Comparison of ENCODE assay signal across 8 cellular contexts in the genomic region with DNA sequence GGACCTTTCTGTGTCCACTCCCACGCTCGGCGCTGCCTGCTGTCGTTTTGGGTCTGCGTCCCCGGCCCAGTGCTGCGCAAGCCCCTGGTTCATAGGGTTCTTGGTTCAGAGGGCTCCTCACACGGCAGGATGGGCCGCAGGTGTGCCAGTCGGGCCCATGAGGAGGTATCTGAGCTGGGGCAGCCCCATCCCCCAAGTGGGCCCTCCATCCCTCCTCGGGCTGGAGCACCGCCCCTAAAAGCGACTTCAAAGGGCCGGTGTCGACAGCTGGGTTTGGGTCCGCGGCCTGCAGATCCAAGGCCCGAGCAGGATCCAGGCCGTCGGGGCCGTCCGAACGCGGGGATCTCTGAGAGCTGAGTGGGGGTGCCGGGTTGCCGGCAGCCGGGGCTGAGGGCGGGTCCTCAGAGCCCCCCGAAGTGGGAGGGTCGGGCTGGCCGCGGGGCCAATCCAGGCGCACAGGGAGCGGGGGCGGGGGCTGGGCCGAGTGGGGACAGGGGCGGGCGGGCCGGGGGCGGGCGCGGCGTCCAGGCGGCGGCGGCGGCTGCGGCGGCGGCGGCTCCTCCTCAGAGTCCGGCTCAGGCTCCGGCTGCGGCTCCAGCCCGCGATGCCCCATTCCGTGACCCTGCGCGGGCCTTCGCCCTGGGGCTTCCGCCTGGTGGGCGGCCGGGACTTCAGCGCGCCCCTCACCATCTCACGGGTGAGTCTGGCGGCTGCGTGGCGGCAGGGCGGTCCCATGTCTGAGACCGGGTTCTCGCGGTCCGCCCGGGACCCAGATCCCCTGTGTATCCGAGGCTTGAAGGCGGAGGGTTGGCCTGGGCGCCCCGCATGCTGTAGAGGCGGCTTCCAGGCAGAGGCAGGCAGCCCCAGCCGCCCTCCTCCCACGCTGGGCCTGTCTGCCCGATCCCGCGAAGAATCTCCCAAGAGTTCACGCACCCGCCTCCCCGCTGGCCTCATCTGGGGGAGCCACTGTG. TPM values are rescaled to one million over a fixed set of nuclear protein-coding genes. Genes with fewer than 3 reads are reported as not detected.
DNase-seq lines count a peak whose midpoint lies in the region; ATAC-seq, FAIRE-seq and TF ChIP-seq lines count a peak whose summit lies in the region.

A gene with protein sequence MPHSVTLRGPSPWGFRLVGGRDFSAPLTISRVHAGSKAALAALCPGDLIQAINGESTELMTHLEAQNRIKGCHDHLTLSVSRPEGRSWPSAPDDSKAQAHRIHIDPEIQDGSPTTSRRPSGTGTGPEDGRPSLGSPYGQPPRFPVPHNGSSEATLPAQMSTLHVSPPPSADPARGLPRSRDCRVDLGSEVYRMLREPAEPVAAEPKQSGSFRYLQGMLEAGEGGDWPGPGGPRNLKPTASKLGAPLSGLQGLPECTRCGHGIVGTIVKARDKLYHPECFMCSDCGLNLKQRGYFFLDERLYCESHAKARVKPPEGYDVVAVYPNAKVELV (plus strand): TSS at position 566 of the 971 bp plus-strand sequence. CDS start 39 bp downstream, at position 605.

- no peak for TF ChIP-seq RAD21 in H1 (IDR thresholded peaks at IDR 0.05 in 1 of 2, conservative IDR thresholded peaks at IDR 0.05 in 1 of 2; ENCODE audit: low read depth in 2 of 2, low read length in 2 of 2)

- H4K20me1 ChIP-seq in H1 (replicated peaks in 1 of 2; ENCODE audit: control insufficient read depth in 1 of 2, insufficient read depth in 2 of 2, low read length in 2 of 2): no peaks in the 10 kb centered on the region

- WGBS in H1 (ENCODE audit: extremely low coverage in 1 of 2, insufficient coverage in 1 of 2, insufficient read length in 1 of 2, insufficient replicate concordance in 2 of 2, low coverage in 1 of 2, low lambda C conversion rate in 2 of 2, missing lambda C conversion rate in 1 of 2), 2 experiments: 14% methylated on average over 63 of the region's 88 CpGs; no CpG with 5 or more reads in 1 of the 2 experiments

- peaks cover 10% of the 10 kb centered on the region; the same call in 1 of the 2 replicates for H3K23me2 ChIP-seq in H1 (ENCODE audit: low read depth, low read length)

- no peak for DNase-seq in activated naive CD4-positive, alpha-beta T cell treated with anti-CD3 and anti-CD28 coated beads, Interleukin-2, amount 50 U/mL, for 16 hours
- peak in 1 of 2 experiments; percentile 84 for DNase-seq in H1 (ENCODE audit: low read depth in 1 of 2, low spot score in 2 of 2)
- DNase-seq in mesothelial cell of epicardium (ENCODE audit: low spot score in 2 of 2, unreplicated experiment in 2 of 2): peak; percentile 59 to 73
- peak in 1 of 2 donors; percentile 87 for DNase-seq in vagina (ENCODE audit: extremely low spot score in 2 of 2)
- DNase-seq in HuH-7 (ENCODE audit: low spot score): no peak
- DNase-seq in stimulated activated CD4-positive, alpha-beta T cell treated with anti-CD3 and anti-CD28 coated beads, Interleukin-12 subunit alpha, Interleukin-12 subunit beta, amount 100 ng/mL, for 4 hours: no peak

- H3K4me2 ChIP-seq in H1 (ENCODE audit: insufficient read depth in 1 of 2, low read depth in 2 of 2, low read length in 2 of 2): peak within 1 kb of the TSS; percentile 74 to 85

- H2BK15ac ChIP-seq in H1 (ENCODE audit: low read length): no peak within 1 kb of the TSS

- H2AFZ ChIP-seq in H1 (ENCODE audit: low read length): peak within 1 kb of the TSS; percentile 88

- peak within 1 kb of the TSS; percentile 87 for H3K18ac ChIP-seq in H1 (ENCODE audit: extremely low read depth, low read length)

- CTCF ChIA-PET in H1 (lab: Charles Lee; ENCODE audit: partially characterized antibody): interaction anchor here (1.2 to 5.2 kb wide), 3 partner anchors 15 to 243 kb away, joined by 4 to 40 read pairs (median 9); no protein-coding TSS in a partner anchor

- intact Hi-C loops in vagina (cut with DNase I): loop anchor here (10.0 kb wide), 1 partner anchor 117 kb away; no protein-coding TSS in a partner anchor

- peak within 1 kb of the TSS; percentile 68; the same call in 1 of the 2 replicates for H2BK12ac ChIP-seq in H1 (ENCODE audit: low read depth, low read length)

- H3K4me3 ChIP-seq in H1 (ENCODE audit: extremely low read depth in 1 of 4, insufficient read depth in 2 of 4, low read depth in 3 of 4, low read length in 4 of 4) (peak within 1 kb of the TSS; percentile 50 to 63 (median 60)), vagina (peak within 1 kb of the TSS; percentile 80 to 81)

- no peak for TF ChIP-seq EP300 in H1 (IDR thresholded peaks at IDR 0.05; ENCODE audit: borderline replicate concordance in 1 of 2, low read depth in 2 of 2, low read length in 2 of 2)

- no peak within 1 kb of the TSS for H3K27ac Mint-ChIP-seq in activated naive CD4-positive, alpha-beta T cell treated with anti-CD3 and anti-CD28 coated beads, Interleukin-2, amount 50 U/mL, for 24 hours
- peak within 1 kb of the TSS; percentile 93 for H3K27ac Mint-ChIP-seq in mesothelial cell of epicardium

- H3K9ac ChIP-seq in H1 (replicated peaks in 1 of 4; ENCODE audit: extremely low read depth in 1 of 4, low read depth in 3 of 4, low read length in 3 of 4): peak within 1 kb of the TSS; percentile 6 to 67 (median 28); a peak in 5 of 7 replicates

- no peak within 1 kb of the TSS for H3K23ac ChIP-seq in H1 (ENCODE audit: insufficient read length)

- no peak for ATAC-seq in GM19395 (IDR thresholded peaks at IDR 0.05; ENCODE audit: unreplicated experiment)

- peak within 1 kb of the TSS; percentile 35 for H3K14ac ChIP-seq in H1 (ENCODE audit: insufficient read length)

- peak within 1 kb of the TSS; percentile 81 for H4K8ac ChIP-seq in H1 (ENCODE audit: extremely low read depth, insufficient read depth, low read length)

- no peaks in the 10 kb centered on the region; the same call in 1 of the 2 replicates for H3K79me1 ChIP-seq in H1 (ENCODE audit: low read depth, low read length)

- no peak for FAIRE-seq in H1 (lab: Jason Lieb, UNC)

- no peak within 1 kb of the TSS for H2BK120ac ChIP-seq in H1 (replicated peaks; ENCODE audit: low read depth, low read length)

- peak within 1 kb of the TSS; percentile 22 for H3K56ac ChIP-seq in H1 (replicated peaks; ENCODE audit: insufficient read length, low read depth, low read length)

- no peak within 1 kb of the TSS for H2BK20ac ChIP-seq in H1 (ENCODE audit: low read length)

- H3K36me3 ChIP-seq in H1 (ENCODE audit: control insufficient read depth in 2 of 4, insufficient read depth in 4 of 4, low read length in 3 of 4) (no peaks in the 10 kb centered on the region), vagina (peaks cover 0 to 2% of the 10 kb centered on the region in 2 donors)

- H3K9me3 ChIP-seq in H1 (ENCODE audit: insufficient read depth in 2 of 2, low read depth in 1 of 2, low read length in 1 of 2) (no peaks in the 10 kb centered on the region), vagina (no peaks in the 10 kb centered on the region)

- H3K36me3 Mint-ChIP-seq in activated naive CD4-positive, alpha-beta T cell treated with anti-CD3 and anti-CD28 coated beads, Interleukin-2, amount 50 U/mL, for 24 hours: no peaks in the 10 kb centered on the region
- H3K36me3 Mint-ChIP-seq in mesothelial cell of epicardium: peaks cover 8% of the 10 kb centered on the region

- H3K4me1 ChIP-seq in H1 (replicated peaks in 1 of 4; ENCODE audit: control insufficient read depth in 3 of 4, insufficient read depth in 4 of 4, low read length in 3 of 4) (peaks cover 0 to 19% (median 6%) of the 10 kb centered on the region in 4 experiments; a peak in 6 of 7 replicates), vagina (peaks cover 82% of the 10 kb centered on the region)

- H3K4me1 Mint-ChIP-seq in activated naive CD4-positive, alpha-beta T cell treated with anti-CD3 and anti-CD28 coated beads, Interleukin-2, amount 50 U/mL, for 24 hours: peaks cover 10% of the 10 kb centered on the region
- H3K4me1 Mint-ChIP-seq in mesothelial cell of epicardium: peaks cover 38% of the 10 kb centered on the region

- POLR2A ChIA-PET in H1 (lab: Charles Lee; ENCODE audit: partially characterized antibody): interaction anchor here (1.0 to 1.4 kb wide), 3 partner anchors 10 to 37 kb away, joined by 4 to 5 read pairs (median 5); a partner anchor contains a TSS

- peak within 1 kb of the TSS; percentile 57 for H3K4me3 Mint-ChIP-seq in activated naive CD4-positive, alpha-beta T cell treated with anti-CD3 and anti-CD28 coated beads, Interleukin-2, amount 50 U/mL, for 24 hours
- peak within 1 kb of the TSS; percentile 81 for H3K4me3 Mint-ChIP-seq in mesothelial cell of epicardium

- TF ChIP-seq CTCF in H1 (IDR thresholded peaks at IDR 0.05; ENCODE audit: control extremely low read depth in 1 of 3, insufficient read depth in 1 of 3, low read depth in 1 of 3, low read length in 3 of 3) (no peak), mesothelial cell of epicardium (IDR thresholded peaks at IDR 0.05; ENCODE audit: unreplicated experiment) (no peak), vagina (IDR thresholded peaks at IDR 0.05) (no peak)

- H3K27me3 Mint-ChIP-seq in activated naive CD4-positive, alpha-beta T cell treated with anti-CD3 and anti-CD28 coated beads, Interleukin-2, amount 50 U/mL, for 24 hours: peaks cover 14% of the 10 kb centered on the region
- no peaks in the 10 kb centered on the region for H3K27me3 Mint-ChIP-seq in mesothelial cell of epicardium (ENCODE audit: low read depth)

- no peak within 1 kb of the TSS; the same call in 1 of the 2 replicates for H2BK5ac ChIP-seq in H1 (ENCODE audit: low read depth, low read length)

- H3K27ac ChIP-seq in H1 (ENCODE audit: low read depth, low read length) (no peak within 1 kb of the TSS), vagina (peak within 1 kb of the TSS; percentile 99)

- H4K5ac ChIP-seq in H1 (ENCODE audit: insufficient read length, low read depth, low read length): peak within 1 kb of the TSS; percentile 55

- peak within 1 kb of the TSS; percentile 59 for H4K91ac ChIP-seq in H1 (replicated peaks; ENCODE audit: insufficient read length, low read length)

- H3K79me2 ChIP-seq in H1 (ENCODE audit: control insufficient read depth in 1 of 2, insufficient read depth in 2 of 2, low read length in 2 of 2): no peaks in the 10 kb centered on the region

- H3K4ac ChIP-seq in H1 (replicated peaks; ENCODE audit: insufficient read length, low read depth, low read length): no peak within 1 kb of the TSS

- H3K27me3 ChIP-seq in H1 (replicated peaks in 1 of 4; ENCODE audit: control insufficient read depth in 3 of 4, extremely low read depth in 1 of 4, insufficient read depth in 3 of 4, low read length in 3 of 4): peaks cover 0 to 10% (median 9%) of the 10 kb centered on the region in 4 experiments; a peak in 3 of 7 replicates
- no peaks in the 10 kb centered on the region for H3K27me3 ChIP-seq in vagina

- H2AK5ac ChIP-seq in H1 (ENCODE audit: low read depth, low read length): no peak within 1 kb of the TSS

- TF ChIP-seq POLR2A in H1 (IDR thresholded peaks at IDR 0.05; ENCODE audit: control extremely low read depth in 1 of 2, low read depth in 2 of 2, low read length in 2 of 2): peak in 1 of 2 experiments; percentile 73; a peak in 2 of 3 replicates
- peak in 1 of 2 donors; percentile 57 for TF ChIP-seq POLR2A in vagina (IDR thresholded peaks at IDR 0.05)

- H3K9me3 Mint-ChIP-seq in activated naive CD4-positive, alpha-beta T cell treated with anti-CD3 and anti-CD28 coated beads, Interleukin-2, amount 50 U/mL, for 24 hours: no peaks in the 10 kb centered on the region
- H3K9me3 Mint-ChIP-seq in mesothelial cell of epicardium: no peaks in the 10 kb centered on the region

RNA-seq across cellular contexts. Expression of the gene that starts here (rescaled TPM):
- total RNA-seq in H1 (2021; fragmentation: NEBNext Ultra II Directional; extraction: Animal tissue kit (Norgen Biotek cat#: 25700)): 8.3 and 10.7 TPM in 2 replicates
- polyA plus RNA-seq in H1 (2011; rRNA removed): 29.1 and 37.7 TPM in 2 replicates
- 21.9 TPM for polyA plus RNA-seq in H1 (2011; cell fraction: cytosol; rRNA removed)
- polyA plus RNA-seq in H1 (2011; cell fraction: nucleus; rRNA removed): 23.0 TPM
- 7.5 to 15.1 TPM (median 12.4 TPM) in 4 replicates for polyA plus RNA-seq in H1 (2012, experiment 1 of 2)
- 4.6 TPM for polyA plus RNA-seq in H1 (2012, experiment 2 of 2)
- polyA plus RNA-seq in H1 (2013, experiment 1 of 2): 7.5 TPM
- polyA plus RNA-seq in H1 (2013, experiment 2 of 2): 7.0 TPM
- 6.6 and 9.8 TPM in 2 replicates for polyA minus RNA-seq in H1 (2011; rRNA and poly(A)+ RNA removed)
- 13.9 TPM for polyA minus RNA-seq in H1 (2011; cell fraction: cytosol; rRNA and poly(A)+ RNA removed)
- 12.8 TPM for polyA minus RNA-seq in H1 (2011; cell fraction: nucleus; rRNA and poly(A)+ RNA removed)
- 48.8 to 50.7 TPM (median 50.1 TPM) in 3 replicates for total RNA-seq in mesothelial cell of epicardium
- total RNA-seq in vagina: 76.4 TPM

Comparison
In these comparisons a context has a peak if more than half of its experiments do, and no peak if none do; other contexts are left out.
1. DNase-seq: peak in mesothelial cell of epicardium (2 of 2); none in activated naive CD4-positive, alpha-beta T cell treated with anti-CD3 and anti-CD28 coated beads, Interleukin-2, amount 50 U/mL, for 16 hours (single experiment), HuH-7 (single experiment) and stimulated activated CD4-positive, alpha-beta T cell treated with anti-CD3 and anti-CD28 coated beads, Interleukin-12 subunit alpha, Interleukin-12 subunit beta, amount 100 ng/mL, for 4 hours (single experiment).